In genomic region chr17:72682597-72682996, GRCh38 we compare ENCODE assay signal across 18 cellular contexts.
DNase-seq lines count a peak whose midpoint lies in the region; ATAC-seq and TF ChIP-seq lines count a peak whose summit lies in the region.
"Had no signal": no experiment of that assay in that cellular context is flagged by ENCODE, and none has a peak within 500 bp of the region (broad histone marks: within the 10 kb centered on the region; RNA-seq: fewer than 3 reads in every experiment).

No MANE protein-coding gene starts in this region.

- H4K20me1 ChIP-seq in hepatocyte (ENCODE audit: insufficient read depth, poor library complexity, severe bottlenecking) = no peaks in the 10 kb centered on the region
- H4K20me1 ChIP-seq: BLaER1 had no signal

- no peak overlapping the region for H3K4me3 ChIP-seq in hepatocyte
- H3K4me3 ChIP-seq: BLaER1, right lobe of liver, suprapubic skin, uterus had no signal

- H3K79me2 ChIP-seq in hepatocyte = no peaks in the 10 kb centered on the region
- H3K79me2 ChIP-seq: parathyroid adenoma had no signal

- TF ChIP-seq CTCF in 22Rv1 (IDR thresholded peaks at IDR 0.05) (no peak), hepatocyte (IDR thresholded peaks at IDR 0.05; ENCODE audit: poor library complexity) (no peak)

- WGBS in hepatocyte (ENCODE audit: low lambda C conversion rate, missing lambda C conversion rate) = 26% methylated on average over 1 of the region's 1 CpG

- H3K9me3 ChIP-seq in hepatocyte (ENCODE audit: low read depth) = no peaks in the 10 kb centered on the region
- H3K9me3 ChIP-seq: BLaER1, right lobe of liver, suprapubic skin, uterus had no signal

- ATAC-seq in GM21447 (IDR thresholded peaks at IDR 0.05; ENCODE audit: unreplicated experiment) = no peak
- no peak for ATAC-seq in GM21737 (IDR thresholded peaks at IDR 0.05; ENCODE audit: unreplicated experiment)
- no peak for ATAC-seq in GM21526 (IDR thresholded peaks at IDR 0.05; ENCODE audit: low FRiP score, unreplicated experiment)
- ATAC-seq: naive thymus-derived CD8-positive, alpha-beta T cell had no signal

- H3K27me3 ChIP-seq in hepatocyte = no peaks in the 10 kb centered on the region
- H3K27me3 ChIP-seq: BLaER1, right lobe of liver, suprapubic skin, uterus had no signal

- peaks cover 29% of the 10 kb centered on the region for H3K4me1 ChIP-seq in hepatocyte (ENCODE audit: insufficient read depth)
- H3K4me1 ChIP-seq: parathyroid adenoma, uterus had no signal

- DNase-seq in HCEC 1CT (peak; percentile 45), RPMI7951 (ENCODE audit: low read depth) (peak; percentile 72), hepatocyte (ENCODE audit: low spot score) (no peak), amniotic stem cell (lab: John Stamatoyannopoulos, UW) (no peak)
- DNase-seq: activated CD8-positive, alpha-beta memory T cell treated with anti-CD3 and anti-CD28 coated beads, Interleukin-2, amount 50 U/mL, for 4 hours; mesendoderm; naive thymus-derived CD8-positive, alpha-beta T cell; NCI-H1436; NCI-H748 treated with DMSO at 0.1 percent for 48 hours; right lobe of liver; uterus had no signal

- H3K27ac ChIP-seq in 22Rv1 (peak overlapping the region; percentile 72), hepatocyte (peak overlapping the region; percentile 62)
- H3K27ac ChIP-seq: BLaER1, parathyroid adenoma, suprapubic skin, uterus had no signal

- H3K36me3 ChIP-seq in hepatocyte (replicated peaks; ENCODE audit: insufficient read depth, low read depth) = no peaks in the 10 kb centered on the region
- H3K36me3 ChIP-seq: BLaER1, right lobe of liver, suprapubic skin, uterus had no signal

- H2AFZ ChIP-seq in hepatocyte = no peak overlapping the region
- H2AFZ ChIP-seq: parathyroid adenoma had no signal

- H3K4me2 ChIP-seq in hepatocyte = peak overlapping the region; percentile 50
- H3K4me2 ChIP-seq: BLaER1 had no signal

- no peaks in the 10 kb centered on the region for H3K9me2 ChIP-seq in hepatocyte (replicated peaks; ENCODE audit: insufficient read depth)

Comparison
In these comparisons a context has a peak if more than half of its experiments do, and no peak if none do; other contexts are left out.
1. DNase-seq: peak in HCEC 1CT (single experiment) and RPMI7951 (single experiment); none in hepatocyte (single experiment) and amniotic stem cell (single experiment).